In the genomic region with DNA sequence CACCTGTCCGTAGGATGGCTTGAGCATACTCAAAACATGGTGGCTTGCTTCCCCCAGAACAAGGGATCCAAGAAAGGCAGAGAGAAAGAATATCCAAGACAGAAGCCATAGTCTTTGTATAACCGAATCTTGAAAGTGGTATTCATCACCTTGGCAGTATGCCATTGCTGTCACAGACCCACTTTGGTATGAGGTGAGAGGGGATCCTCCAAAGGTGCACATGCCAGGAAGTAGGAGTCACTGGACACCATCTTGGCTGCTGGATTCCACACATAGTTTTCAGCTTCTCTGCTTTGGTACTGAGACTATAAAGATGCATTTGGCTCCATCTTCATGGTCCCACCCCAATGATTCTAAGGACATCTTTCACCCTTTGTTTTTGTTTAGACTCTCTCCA, we compare ENCODE assay signal across 25 cellular contexts. TPM values are rescaled to one million over a fixed set of nuclear protein-coding genes. Genes with fewer than 3 reads are reported as not detected.
"Had no signal": no experiment of that assay in that cellular context is flagged by ENCODE, and none has a peak within 500 bp of the region (broad histone marks: within the 10 kb centered on the region; RNA-seq: fewer than 3 reads in every experiment).

No MANE protein-coding gene starts in this region.

RNA-seq across cellular contexts. Expression of a gene that starts 18.1 kb away (rescaled TPM):
- total RNA-seq: kidney epithelial cell; naive thymus-derived CD4-positive, alpha-beta T cell; natural killer cell treated with Interleukin-12 subunit alpha and Interleukin-12 subunit beta and Interleukin-15 and Interleukin-18, amount 100 ng/mL, for 72 hours; progenitor cell of endocrine pancreas; pulmonary artery endothelial cell; smooth muscle cell had no signal
- polyA plus RNA-seq: naive thymus-derived CD4-positive, alpha-beta T cell; neural cell; smooth muscle cell had no signal

RNA-seq across cellular contexts. Expression of a gene that starts 22.9 kb away (rescaled TPM):
- total RNA-seq: heart right ventricle; hepatocyte; kidney epithelial cell; left colon; left lung; lower leg skin; lung; mesenteric fat pad; mucosa of descending colon; myocyte; naive thymus-derived CD4-positive, alpha-beta T cell; natural killer cell treated with Interleukin-12 subunit alpha and Interleukin-12 subunit beta and Interleukin-15 and Interleukin-18, amount 100 ng/mL, for 72 hours; omental fat pad; ovary; progenitor cell of endocrine pancreas; pulmonary artery endothelial cell; right cardiac atrium; sigmoid colon; skeletal muscle tissue; smooth muscle cell; temporal lobe; tibial nerve; ureter; vagina had no signal
- polyA plus RNA-seq: heart right ventricle; hepatocyte; lung; naive thymus-derived CD4-positive, alpha-beta T cell; neural cell; ovary; right cardiac atrium; sigmoid colon; smooth muscle cell had no signal

RNA-seq across cellular contexts. Expression of a gene that starts 23.9 kb away (rescaled TPM):
- total RNA-seq: heart right ventricle; kidney epithelial cell; left colon; left lung; lower leg skin; lung; mesenteric fat pad; mucosa of descending colon; myocyte; naive thymus-derived CD4-positive, alpha-beta T cell; natural killer cell treated with Interleukin-12 subunit alpha and Interleukin-12 subunit beta and Interleukin-15 and Interleukin-18, amount 100 ng/mL, for 72 hours; progenitor cell of endocrine pancreas; pulmonary artery endothelial cell; right cardiac atrium; skeletal muscle tissue; smooth muscle cell; temporal lobe; tibial nerve; ureter; vagina had no signal
- polyA plus RNA-seq: heart right ventricle; naive thymus-derived CD4-positive, alpha-beta T cell; neural cell; right cardiac atrium; smooth muscle cell had no signal
